In genomic region chr15:80989110-80989517, GRCh38 we compare ENCODE assay signal across 8 cellular contexts. TPM values are rescaled to one million over a fixed set of nuclear protein-coding genes. Genes with fewer than 3 reads are reported as not detected.
A peak's percentile ranks its signal among the peaks of the same experiment; 100 is the strongest.
DNase-seq lines count a peak whose midpoint lies in the region; ATAC-seq and TF ChIP-seq lines count a peak whose summit lies in the region.

No MANE protein-coding gene starts in this region.

- ATAC-seq in GM21381 (IDR thresholded peaks at IDR 0.05; ENCODE audit: unreplicated experiment), result no peak

- peaks cover 55 to 72% (median 65%) of the 10 kb centered on the region in 10 experiments for H3K4me1 ChIP-seq in BLaER1 treated with 17β-estradiol and CSF1 and Interleukin-3, amounts not matched to agents 10 nM and 100 nM

- H3F3A ChIP-seq in SU-DHL-6 (ENCODE audit: insufficient read depth), result peaks cover 11% of the 10 kb centered on the region

- H3K27me3 ChIP-seq in BLaER1 treated with 17β-estradiol and CSF1 and Interleukin-3, amounts not matched to agents 10 nM and 100 nM, result no peaks in the 10 kb centered on the region
- H3K27me3 ChIP-seq in H7 (ENCODE audit: control insufficient read depth, insufficient read depth, low read length) (no peaks in the 10 kb centered on the region), SU-DHL-6 (ENCODE audit: low read length) (no peaks in the 10 kb centered on the region)

- DNase-seq in H7, result no peak
- no peak for DNase-seq in fibroblast of the aortic adventitia (ENCODE audit: low read depth)
- no peak for DNase-seq in progenitor cell of endocrine pancreas (ENCODE audit: low spot score, unreplicated experiment)
- DNase-seq in A172 (ENCODE audit: low spot score), result no peak
- DNase-seq in NK-92 treated with Interleukin-12 subunit alpha and Interleukin-12 subunit beta, amount 100 ng/mL, for 24 hours (lab: John Stamatoyannopoulos, UW), result no peak

- peak overlapping the region; percentile 85 to 98 (median 92) for H3K4me2 ChIP-seq in BLaER1 treated with 17β-estradiol and CSF1 and Interleukin-3, amounts not matched to agents 10 nM and 100 nM
- H3K4me2 ChIP-seq in SU-DHL-6 (ENCODE audit: low read depth, low read length, poor library complexity, severe bottlenecking), result peak overlapping the region; percentile 82

- H3K36me3 ChIP-seq in BLaER1 treated with 17β-estradiol and CSF1 and Interleukin-3, amounts not matched to agents 10 nM and 100 nM, result peaks cover 0 to 16% (median 12%) of the 10 kb centered on the region in 11 experiments; a peak in 9 of 22 replicates
- H3K36me3 ChIP-seq in H7 (replicated peaks; ENCODE audit: control insufficient read depth, insufficient read depth, low read length), result no peaks in the 10 kb centered on the region
- H3K36me3 ChIP-seq in SU-DHL-6 (ENCODE audit: low read length), result no peaks in the 10 kb centered on the region

- peak overlapping the region; percentile 73 to 95 (median 85) for H3K4me3 ChIP-seq in BLaER1 treated with 17β-estradiol and CSF1 and Interleukin-3, amounts not matched to agents 10 nM and 100 nM
- H3K4me3 ChIP-seq in H7 (ENCODE audit: insufficient read depth, low read depth, low read length) (peak overlapping the region; percentile 89), SU-DHL-6 (ENCODE audit: insufficient read depth, low read length, poor library complexity, severe bottlenecking) (peak overlapping the region; percentile 96), fibroblast of the aortic adventitia (ENCODE audit: low read depth, low read length) (peak overlapping the region; percentile 97)

- no peaks in the 10 kb centered on the region for H3K9me3 ChIP-seq in BLaER1 treated with 17β-estradiol and CSF1 and Interleukin-3, amounts not matched to agents 10 nM and 100 nM (replicated peaks in 1 of 11)
- H3K9me3 ChIP-seq in SU-DHL-6 (ENCODE audit: insufficient read depth, low read length), result no peaks in the 10 kb centered on the region

- H3K9me3 Mint-ChIP-seq in progenitor cell of endocrine pancreas (ENCODE audit: low read depth), result no peaks in the 10 kb centered on the region

- peak overlapping the region; percentile 70 to 93 (median 89) for H3K27ac ChIP-seq in BLaER1 treated with 17β-estradiol and CSF1 and Interleukin-3, amounts not matched to agents 10 nM and 100 nM
- H3K27ac ChIP-seq in SU-DHL-6 (ENCODE audit: low read depth, low read length), result peak overlapping the region; percentile 40

- no peaks in the 10 kb centered on the region for H3K27me3 Mint-ChIP-seq in progenitor cell of endocrine pancreas

- H4K20me1 ChIP-seq in BLaER1 treated with 17β-estradiol and CSF1 and Interleukin-3, amounts not matched to agents 10 nM and 100 nM, result peaks cover 17 to 51% (median 46%) of the 10 kb centered on the region in 11 experiments; a peak in 21 of 22 replicates
- no peaks in the 10 kb centered on the region for H4K20me1 ChIP-seq in SU-DHL-6 (ENCODE audit: low read depth, low read length)

- H2AFZ ChIP-seq in SU-DHL-6 (ENCODE audit: low read depth, low read length, severe bottlenecking), result peak overlapping the region; percentile 89

- TF ChIP-seq CTCF in SU-DHL-6 (IDR thresholded peaks at IDR 0.05; ENCODE audit: insufficient read depth, low read length, poor library complexity, severe bottlenecking), result no peak
- TF ChIP-seq CTCF in fibroblast of the aortic adventitia (IDR thresholded peaks at IDR 0.05; ENCODE audit: insufficient read depth, low read length), result no peak
- TF ChIP-seq CTCF in progenitor cell of endocrine pancreas (IDR thresholded peaks at IDR 0.05; ENCODE audit: unreplicated experiment), result no peak

- H3K4me1 Mint-ChIP-seq in progenitor cell of endocrine pancreas (ENCODE audit: low read depth), result peaks cover 21% of the 10 kb centered on the region

- H3K79me2 ChIP-seq in SU-DHL-6 (ENCODE audit: insufficient read depth, low read length), result peaks cover 53% of the 10 kb centered on the region

- H3K36me3 Mint-ChIP-seq in progenitor cell of endocrine pancreas (ENCODE audit: insufficient read depth), result no peaks in the 10 kb centered on the region

- H3K9ac ChIP-seq in BLaER1 treated with 17β-estradiol and CSF1 and Interleukin-3, amounts not matched to agents 10 nM and 100 nM, result peak overlapping the region; percentile 81 to 92 (median 88)
- H3K9ac ChIP-seq in SU-DHL-6 (ENCODE audit: low read length), result peak overlapping the region; percentile 92

- H3K4me3 Mint-ChIP-seq in progenitor cell of endocrine pancreas (ENCODE audit: low read depth), result peak overlapping the region; percentile 98

- no peaks in the 10 kb centered on the region for H3K9me2 ChIP-seq in SU-DHL-6 (replicated peaks; ENCODE audit: insufficient read depth, low read length)

- peak overlapping the region; percentile 98 for H3K27ac Mint-ChIP-seq in progenitor cell of endocrine pancreas

RNA-seq across cellular contexts. Expression of gene MESD, which starts 0.5 kb away (rescaled TPM):
- 16.8 and 24.0 TPM in 2 replicates for total RNA-seq in H7 (2014; rRNA removed; shearing (Covaris generic))
- 18.9 and 25.8 TPM in 2 replicates for total RNA-seq in fibroblast of the aortic adventitia (ENCODE audit: low replicate concordance)
- total RNA-seq in progenitor cell of endocrine pancreas, result 39.2 and 42.6 TPM in 2 replicates
- 19.5 and 20.2 TPM in 2 replicates for total RNA-seq in A172 (2014; rRNA removed; shearing (Covaris generic))

RNA-seq across cellular contexts. Expression of gene TLNRD1, which starts 11.6 kb away (rescaled TPM):
- total RNA-seq in H7 (2014; rRNA removed; shearing (Covaris generic)), result 34.5 and 38.4 TPM in 2 replicates
- 9.3 and 10.5 TPM in 2 replicates for total RNA-seq in fibroblast of the aortic adventitia (ENCODE audit: low replicate concordance)
- 14.9 and 15.7 TPM in 2 replicates for total RNA-seq in progenitor cell of endocrine pancreas
- 9.4 and 11.8 TPM in 2 replicates for total RNA-seq in A172 (2014; rRNA removed; shearing (Covaris generic))
